Comparison of ENCODE assay signal across 25 cellular contexts in the genomic region with DNA sequence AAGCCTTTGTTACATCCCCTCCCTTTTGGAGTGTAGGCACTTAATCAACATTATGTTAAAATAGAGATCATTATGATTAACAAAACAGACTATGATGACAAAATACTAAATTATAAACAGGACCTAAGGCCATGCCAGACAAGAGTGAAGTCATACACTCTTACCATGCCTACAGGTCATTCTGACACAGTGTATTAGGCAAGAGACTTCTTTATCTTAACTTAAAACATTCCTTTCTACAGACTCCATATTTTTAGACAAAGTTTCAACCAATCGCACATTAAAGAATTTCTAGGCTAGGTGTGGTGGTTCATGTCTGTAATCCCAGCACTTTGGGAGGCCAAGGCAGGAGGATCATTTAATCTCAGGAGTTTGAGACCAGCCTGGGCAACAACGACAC.
"Had no signal": no experiment of that assay in that cellular context is flagged by ENCODE, and none has a peak within 500 bp of the region (broad histone marks: within the 10 kb centered on the region; RNA-seq: fewer than 3 reads in every experiment).

No MANE protein-coding gene starts in this region.

- DNase-seq: activated CD4-positive, alpha-beta T cell treated with anti-CD3 and anti-CD28 coated beads for 4 hours; activated CD8-positive, alpha-beta memory T cell treated with anti-CD3 and anti-CD28 coated beads, Interleukin-2, amount 50 U/mL, for 4 hours; activated CD8-positive, alpha-beta T cell treated with anti-CD3 and anti-CD28 coated beads for 36 hours; activated naive CD4-positive, alpha-beta T cell treated with anti-CD3 and anti-CD28 coated beads, Interleukin-2, amount 50 U/mL, for 16 hours; activated naive CD8-positive, alpha-beta T cell treated with anti-CD3 and anti-CD28 coated beads, Interleukin-2, amount 10 ng/mL, durations not matched to agents 7 days and 5 days; amniotic stem cell; KG1; NCI-H1092 treated with DMSO at 0.1 percent for 48 hours; NCI-H1417 treated with DMSO at 0.1 percent for 48 hours; NCI-H1694; NCI-H2029; NCI-H2107; NCI-H2171 treated with DMSO at 0.1 percent for 48 hours; NCI-H510A treated with DMSO at 0.1 percent for 48 hours; NCI-H69; NK-92 treated with Interleukin-12 subunit alpha and Interleukin-12 subunit beta, amount 100 ng/mL, for 24 hours; OCI-M1; RPMI8226; SHP77 had no signal

- H3K27ac ChIP-seq: ascending aorta had no signal

- ATAC-seq: activated CD4-positive, CD25-positive, alpha-beta regulatory T cell treated with anti-CD3 and anti-CD28 coated beads, Interleukin-2, amount 50 U/mL, for 24 hours; activated CD8-positive, alpha-beta T cell treated with anti-CD3 and anti-CD28 coated beads for 36 hours; Panc1 had no signal

- H3K4me3 Mint-ChIP-seq: activated CD8-positive, alpha-beta T cell treated with anti-CD3 and anti-CD28 coated beads for 36 hours; activated naive CD8-positive, alpha-beta T cell treated with anti-CD3 and anti-CD28 coated beads, Interleukin-2, amount 10 ng/mL, durations not matched to agents 7 days and 5 days; brain; IgD-negative memory B cell; T-helper 1 cell treated with Interleukin-12 subunit alpha and Interleukin-12 subunit beta and Interleukin-4 antibody, amounts not matched to agents 30 μg/mL and 1 μg/mL, for 36 hours had no signal

- H3K27me3 Mint-ChIP-seq: brain had no signal

- H3K27me3 ChIP-seq: ascending aorta had no signal

- H3K36me3 Mint-ChIP-seq: activated naive CD8-positive, alpha-beta T cell treated with anti-CD3 and anti-CD28 coated beads, Interleukin-2, amount 10 ng/mL, durations not matched to agents 7 days and 5 days; brain had no signal

- H3K9me3 ChIP-seq: ascending aorta had no signal

- H3K36me3 ChIP-seq: ascending aorta had no signal

- H3K9me3 Mint-ChIP-seq: activated CD8-positive, alpha-beta T cell treated with anti-CD3 and anti-CD28 coated beads for 36 hours; activated naive CD8-positive, alpha-beta T cell treated with anti-CD3 and anti-CD28 coated beads, Interleukin-2, amount 10 ng/mL, durations not matched to agents 7 days and 5 days; T-helper 1 cell treated with Interleukin-12 subunit alpha and Interleukin-12 subunit beta and Interleukin-4 antibody, amounts not matched to agents 30 μg/mL and 1 μg/mL, for 36 hours had no signal

- H3K27ac Mint-ChIP-seq: activated CD8-positive, alpha-beta T cell treated with anti-CD3 and anti-CD28 coated beads for 36 hours; activated naive CD8-positive, alpha-beta T cell treated with anti-CD3 and anti-CD28 coated beads, Interleukin-2, amount 10 ng/mL, durations not matched to agents 7 days and 5 days; brain; T-helper 1 cell treated with Interleukin-12 subunit alpha and Interleukin-12 subunit beta and Interleukin-4 antibody, amounts not matched to agents 30 μg/mL and 1 μg/mL, for 36 hours had no signal

- H3K4me1 Mint-ChIP-seq: activated naive CD8-positive, alpha-beta T cell treated with anti-CD3 and anti-CD28 coated beads, Interleukin-2, amount 10 ng/mL, durations not matched to agents 7 days and 5 days had no signal

- H3K4me1 ChIP-seq: ascending aorta had no signal

- H3K4me3 ChIP-seq: ascending aorta had no signal
